1 cellular context compared by ENCODE assay signal in the genomic region with DNA sequence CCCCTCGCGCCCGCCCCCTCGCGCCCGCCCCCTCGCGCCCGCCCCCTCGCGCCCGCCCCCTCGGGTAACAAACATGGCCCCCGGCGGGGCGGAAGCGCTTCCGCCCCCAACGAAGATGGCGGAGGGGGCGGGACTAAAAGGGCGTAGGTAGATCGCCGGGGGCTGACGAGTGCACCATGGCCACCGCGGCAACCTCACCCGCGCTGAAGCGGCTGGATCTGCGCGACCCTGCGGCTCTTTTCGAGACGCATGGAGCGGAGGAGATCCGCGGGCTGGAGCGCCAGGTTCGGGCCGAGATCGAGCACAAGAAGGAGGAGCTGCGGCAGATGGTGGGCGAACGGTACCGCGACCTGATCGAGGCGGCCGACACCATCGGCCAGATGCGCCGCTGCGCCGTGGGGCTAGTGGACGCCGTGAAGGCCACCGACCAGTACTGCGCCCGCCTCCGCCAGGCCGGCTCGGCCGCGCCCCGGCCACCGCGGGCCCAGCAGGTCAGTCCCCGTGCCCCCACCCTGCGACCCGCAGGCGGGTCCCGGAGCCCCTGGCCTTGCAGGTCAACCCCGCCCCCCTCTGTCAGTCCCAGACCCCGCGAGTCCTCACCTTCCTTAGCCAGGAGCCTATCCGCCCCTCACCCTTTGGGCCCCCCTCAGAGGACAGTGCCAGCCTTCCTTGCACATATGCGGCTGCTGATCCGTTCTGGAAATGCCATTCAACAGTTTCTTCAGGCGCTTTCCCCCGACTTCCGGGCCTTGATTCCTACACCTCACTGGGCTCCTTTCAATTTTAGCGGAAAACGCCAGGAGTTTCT.
TF ChIP-seq lines count a peak whose summit lies in the region.

A gene with protein sequence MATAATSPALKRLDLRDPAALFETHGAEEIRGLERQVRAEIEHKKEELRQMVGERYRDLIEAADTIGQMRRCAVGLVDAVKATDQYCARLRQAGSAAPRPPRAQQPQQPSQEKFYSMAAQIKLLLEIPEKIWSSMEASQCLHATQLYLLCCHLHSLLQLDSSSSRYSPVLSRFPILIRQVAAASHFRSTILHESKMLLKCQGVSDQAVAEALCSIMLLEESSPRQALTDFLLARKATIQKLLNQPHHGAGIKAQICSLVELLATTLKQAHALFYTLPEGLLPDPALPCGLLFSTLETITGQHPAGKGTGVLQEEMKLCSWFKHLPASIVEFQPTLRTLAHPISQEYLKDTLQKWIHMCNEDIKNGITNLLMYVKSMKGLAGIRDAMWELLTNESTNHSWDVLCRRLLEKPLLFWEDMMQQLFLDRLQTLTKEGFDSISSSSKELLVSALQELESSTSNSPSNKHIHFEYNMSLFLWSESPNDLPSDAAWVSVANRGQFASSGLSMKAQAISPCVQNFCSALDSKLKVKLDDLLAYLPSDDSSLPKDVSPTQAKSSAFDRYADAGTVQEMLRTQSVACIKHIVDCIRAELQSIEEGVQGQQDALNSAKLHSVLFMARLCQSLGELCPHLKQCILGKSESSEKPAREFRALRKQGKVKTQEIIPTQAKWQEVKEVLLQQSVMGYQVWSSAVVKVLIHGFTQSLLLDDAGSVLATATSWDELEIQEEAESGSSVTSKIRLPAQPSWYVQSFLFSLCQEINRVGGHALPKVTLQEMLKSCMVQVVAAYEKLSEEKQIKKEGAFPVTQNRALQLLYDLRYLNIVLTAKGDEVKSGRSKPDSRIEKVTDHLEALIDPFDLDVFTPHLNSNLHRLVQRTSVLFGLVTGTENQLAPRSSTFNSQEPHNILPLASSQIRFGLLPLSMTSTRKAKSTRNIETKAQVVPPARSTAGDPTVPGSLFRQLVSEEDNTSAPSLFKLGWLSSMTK (plus strand): TSS at position 162 of the 808 bp plus-strand sequence. CDS start 15 bp downstream, at position 177.

TF ChIP-seq in K562, 482 proteins besides CTCF, POLR2A, EP300 and RAD21 (continued from another document and continues in another):
- TF ChIP-seq NRF1 (conservative IDR thresholded peaks at IDR 0.05 in 1 of 2, IDR thresholded peaks at IDR 0.05 in 1 of 2) (no peak), SAFB (IDR thresholded peaks at IDR 0.05; ENCODE audit: borderline replicate concordance, low read depth, low read length) (0 out of 2 replicates have a peak, but pooled peaks have one; percentile 47), PRPF4 (IDR thresholded peaks at IDR 0.05; ENCODE audit: insufficient read depth, low read depth, low read length, poor library complexity, severe bottlenecking) (no peak), BHLHE40 (IDR thresholded peaks at IDR 0.05; ENCODE audit: low read length) (no peak), PKNOX1 (IDR thresholded peaks at IDR 0.05) (no peak), CAMTA2 (CRISPR knock-in tag; conservative IDR thresholded peaks at IDR 0.05) (no peak), SREBF1 (IDR thresholded peaks at IDR 0.05; ENCODE audit: borderline replicate concordance, low read depth, low read length) (no peak), MTA3 (IDR thresholded peaks at IDR 0.05; ENCODE audit: borderline replicate concordance) (peak; percentile 59; the same call in 1 of the 2 replicates), HNRNPK (IDR thresholded peaks at IDR 0.05; ENCODE audit: low read depth, low read length, poor library complexity, severe bottlenecking) (no peak), NFE2 (IDR thresholded peaks at IDR 0.05; ENCODE audit: low read depth) (no peak), MLLT1 (IDR thresholded peaks at IDR 0.05) (no peak), NFATC3 (IDR thresholded peaks at IDR 0.05) (no peak)
- TF ChIP-seq, protein P1, sequence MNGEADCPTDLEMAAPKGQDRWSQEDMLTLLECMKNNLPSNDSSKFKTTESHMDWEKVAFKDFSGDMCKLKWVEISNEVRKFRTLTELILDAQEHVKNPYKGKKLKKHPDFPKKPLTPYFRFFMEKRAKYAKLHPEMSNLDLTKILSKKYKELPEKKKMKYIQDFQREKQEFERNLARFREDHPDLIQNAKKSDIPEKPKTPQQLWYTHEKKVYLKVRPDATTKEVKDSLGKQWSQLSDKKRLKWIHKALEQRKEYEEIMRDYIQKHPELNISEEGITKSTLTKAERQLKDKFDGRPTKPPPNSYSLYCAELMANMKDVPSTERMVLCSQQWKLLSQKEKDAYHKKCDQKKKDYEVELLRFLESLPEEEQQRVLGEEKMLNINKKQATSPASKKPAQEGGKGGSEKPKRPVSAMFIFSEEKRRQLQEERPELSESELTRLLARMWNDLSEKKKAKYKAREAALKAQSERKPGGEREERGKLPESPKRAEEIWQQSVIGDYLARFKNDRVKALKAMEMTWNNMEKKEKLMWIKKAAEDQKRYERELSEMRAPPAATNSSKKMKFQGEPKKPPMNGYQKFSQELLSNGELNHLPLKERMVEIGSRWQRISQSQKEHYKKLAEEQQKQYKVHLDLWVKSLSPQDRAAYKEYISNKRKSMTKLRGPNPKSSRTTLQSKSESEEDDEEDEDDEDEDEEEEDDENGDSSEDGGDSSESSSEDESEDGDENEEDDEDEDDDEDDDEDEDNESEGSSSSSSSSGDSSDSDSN (IDR thresholded peaks at IDR 0.05; ENCODE audit: borderline replicate concordance in 1 of 2, low read depth in 2 of 2, low read length in 2 of 2): peak in 1 of 2 experiments; percentile 72; a peak in 2 of 4 replicates
- TF ChIP-seq, protein P2, sequence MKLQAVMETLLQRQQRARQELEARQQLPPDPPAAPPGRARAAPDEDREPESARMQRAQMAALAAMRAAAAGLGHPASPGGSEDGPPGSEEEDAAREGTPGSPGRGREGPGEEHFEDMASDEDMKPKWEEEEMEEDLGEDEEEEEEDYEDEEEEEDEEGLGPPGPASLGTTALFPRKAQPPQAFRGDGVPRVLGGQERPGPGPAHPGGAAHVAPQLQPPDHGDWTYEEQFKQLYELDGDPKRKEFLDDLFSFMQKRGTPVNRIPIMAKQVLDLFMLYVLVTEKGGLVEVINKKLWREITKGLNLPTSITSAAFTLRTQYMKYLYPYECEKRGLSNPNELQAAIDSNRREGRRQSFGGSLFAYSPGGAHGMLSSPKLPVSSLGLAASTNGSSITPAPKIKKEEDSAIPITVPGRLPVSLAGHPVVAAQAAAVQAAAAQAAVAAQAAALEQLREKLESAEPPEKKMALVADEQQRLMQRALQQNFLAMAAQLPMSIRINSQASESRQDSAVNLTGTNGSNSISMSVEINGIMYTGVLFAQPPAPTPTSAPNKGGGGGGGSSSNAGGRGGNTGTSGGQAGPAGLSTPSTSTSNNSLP (IDR thresholded peaks at IDR 0.05; ENCODE audit: borderline replicate concordance, low read depth, low read length): no peak
- TF ChIP-seq, protein P3, sequence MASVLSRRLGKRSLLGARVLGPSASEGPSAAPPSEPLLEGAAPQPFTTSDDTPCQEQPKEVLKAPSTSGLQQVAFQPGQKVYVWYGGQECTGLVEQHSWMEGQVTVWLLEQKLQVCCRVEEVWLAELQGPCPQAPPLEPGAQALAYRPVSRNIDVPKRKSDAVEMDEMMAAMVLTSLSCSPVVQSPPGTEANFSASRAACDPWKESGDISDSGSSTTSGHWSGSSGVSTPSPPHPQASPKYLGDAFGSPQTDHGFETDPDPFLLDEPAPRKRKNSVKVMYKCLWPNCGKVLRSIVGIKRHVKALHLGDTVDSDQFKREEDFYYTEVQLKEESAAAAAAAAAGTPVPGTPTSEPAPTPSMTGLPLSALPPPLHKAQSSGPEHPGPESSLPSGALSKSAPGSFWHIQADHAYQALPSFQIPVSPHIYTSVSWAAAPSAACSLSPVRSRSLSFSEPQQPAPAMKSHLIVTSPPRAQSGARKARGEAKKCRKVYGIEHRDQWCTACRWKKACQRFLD (CRISPR knock-in tag; IDR thresholded peaks at IDR 0.05): 0 out of 2 replicates have a peak, but pooled peaks have one; percentile 58
- TF ChIP-seq, protein P4, sequence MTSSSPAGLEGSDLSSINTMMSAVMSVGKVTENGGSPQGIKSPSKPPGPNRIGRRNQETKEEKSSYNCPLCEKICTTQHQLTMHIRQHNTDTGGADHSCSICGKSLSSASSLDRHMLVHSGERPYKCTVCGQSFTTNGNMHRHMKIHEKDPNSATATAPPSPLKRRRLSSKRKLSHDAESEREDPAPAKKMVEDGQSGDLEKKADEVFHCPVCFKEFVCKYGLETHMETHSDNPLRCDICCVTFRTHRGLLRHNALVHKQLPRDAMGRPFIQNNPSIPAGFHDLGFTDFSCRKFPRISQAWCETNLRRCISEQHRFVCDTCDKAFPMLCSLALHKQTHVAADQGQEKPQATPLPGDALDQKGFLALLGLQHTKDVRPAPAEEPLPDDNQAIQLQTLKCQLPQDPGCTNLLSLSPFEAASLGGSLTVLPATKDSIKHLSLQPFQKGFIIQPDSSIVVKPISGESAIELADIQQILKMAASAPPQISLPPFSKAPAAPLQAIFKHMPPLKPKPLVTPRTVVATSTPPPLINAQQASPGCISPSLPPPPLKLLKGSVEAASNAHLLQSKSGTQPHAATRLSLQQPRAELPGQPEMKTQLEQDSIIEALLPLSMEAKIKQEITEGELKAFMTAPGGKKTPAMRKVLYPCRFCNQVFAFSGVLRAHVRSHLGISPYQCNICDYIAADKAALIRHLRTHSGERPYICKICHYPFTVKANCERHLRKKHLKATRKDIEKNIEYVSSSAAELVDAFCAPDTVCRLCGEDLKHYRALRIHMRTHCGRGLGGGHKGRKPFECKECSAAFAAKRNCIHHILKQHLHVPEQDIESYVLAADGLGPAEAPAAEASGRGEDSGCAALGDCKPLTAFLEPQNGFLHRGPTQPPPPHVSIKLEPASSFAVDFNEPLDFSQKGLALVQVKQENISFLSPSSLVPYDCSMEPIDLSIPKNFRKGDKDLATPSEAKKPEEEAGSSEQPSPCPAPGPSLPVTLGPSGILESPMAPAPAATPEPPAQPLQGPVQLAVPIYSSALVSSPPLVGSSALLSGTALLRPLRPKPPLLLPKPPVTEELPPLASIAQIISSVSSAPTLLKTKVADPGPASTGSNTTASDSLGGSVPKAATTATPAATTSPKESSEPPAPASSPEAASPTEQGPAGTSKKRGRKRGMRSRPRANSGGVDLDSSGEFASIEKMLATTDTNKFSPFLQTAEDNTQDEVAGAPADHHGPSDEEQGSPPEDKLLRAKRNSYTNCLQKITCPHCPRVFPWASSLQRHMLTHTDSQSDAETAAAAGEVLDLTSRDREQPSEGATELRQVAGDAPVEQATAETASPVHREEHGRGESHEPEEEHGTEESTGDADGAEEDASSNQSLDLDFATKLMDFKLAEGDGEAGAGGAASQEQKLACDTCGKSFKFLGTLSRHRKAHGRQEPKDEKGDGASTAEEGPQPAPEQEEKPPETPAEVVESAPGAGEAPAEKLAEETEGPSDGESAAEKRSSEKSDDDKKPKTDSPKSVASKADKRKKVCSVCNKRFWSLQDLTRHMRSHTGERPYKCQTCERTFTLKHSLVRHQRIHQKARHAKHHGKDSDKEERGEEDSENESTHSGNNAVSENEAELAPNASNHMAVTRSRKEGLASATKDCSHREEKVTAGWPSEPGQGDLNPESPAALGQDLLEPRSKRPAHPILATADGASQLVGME (CRISPR knock-in tag; IDR thresholded peaks at IDR 0.05): peak; percentile 19; the same call in 1 of the 2 replicates
- TF ChIP-seq, protein P5, sequence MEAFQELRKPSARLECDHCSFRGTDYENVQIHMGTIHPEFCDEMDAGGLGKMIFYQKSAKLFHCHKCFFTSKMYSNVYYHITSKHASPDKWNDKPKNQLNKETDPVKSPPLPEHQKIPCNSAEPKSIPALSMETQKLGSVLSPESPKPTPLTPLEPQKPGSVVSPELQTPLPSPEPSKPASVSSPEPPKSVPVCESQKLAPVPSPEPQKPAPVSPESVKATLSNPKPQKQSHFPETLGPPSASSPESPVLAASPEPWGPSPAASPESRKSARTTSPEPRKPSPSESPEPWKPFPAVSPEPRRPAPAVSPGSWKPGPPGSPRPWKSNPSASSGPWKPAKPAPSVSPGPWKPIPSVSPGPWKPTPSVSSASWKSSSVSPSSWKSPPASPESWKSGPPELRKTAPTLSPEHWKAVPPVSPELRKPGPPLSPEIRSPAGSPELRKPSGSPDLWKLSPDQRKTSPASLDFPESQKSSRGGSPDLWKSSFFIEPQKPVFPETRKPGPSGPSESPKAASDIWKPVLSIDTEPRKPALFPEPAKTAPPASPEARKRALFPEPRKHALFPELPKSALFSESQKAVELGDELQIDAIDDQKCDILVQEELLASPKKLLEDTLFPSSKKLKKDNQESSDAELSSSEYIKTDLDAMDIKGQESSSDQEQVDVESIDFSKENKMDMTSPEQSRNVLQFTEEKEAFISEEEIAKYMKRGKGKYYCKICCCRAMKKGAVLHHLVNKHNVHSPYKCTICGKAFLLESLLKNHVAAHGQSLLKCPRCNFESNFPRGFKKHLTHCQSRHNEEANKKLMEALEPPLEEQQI (IDR thresholded peaks at IDR 0.05): no peak
